Comparison of ENCODE assay signal across 13 cellular contexts in the genomic region with DNA sequence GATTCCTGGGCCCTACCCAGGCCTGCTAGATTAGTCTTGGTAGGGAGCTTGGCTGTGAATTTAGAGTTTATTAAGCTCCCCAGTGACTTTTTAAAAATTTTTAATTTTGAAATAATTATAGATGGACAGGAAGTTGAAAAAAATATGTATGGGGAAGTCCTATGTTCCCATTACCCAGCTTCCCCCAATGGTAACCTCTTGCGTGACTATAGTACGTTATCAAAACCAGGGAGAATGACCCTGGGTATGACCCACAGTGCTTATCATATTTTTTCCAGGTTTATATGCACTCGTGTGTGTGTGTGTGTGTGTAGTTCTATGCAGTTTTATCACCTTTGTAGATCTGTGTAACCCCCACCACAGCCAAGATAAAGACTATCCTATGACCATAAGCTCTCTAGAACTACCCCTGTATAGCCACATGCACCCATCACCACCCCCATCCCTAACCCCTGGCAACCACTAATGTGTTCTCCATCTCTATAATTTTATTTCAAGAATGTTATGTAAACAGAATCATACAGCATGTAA.
"Had no signal": no experiment of that assay in that cellular context is flagged by ENCODE, and none has a peak within 500 bp of the region (broad histone marks: within the 10 kb centered on the region; RNA-seq: fewer than 3 reads in every experiment).

No MANE protein-coding gene starts in this region.

- H3K36me3 ChIP-seq: esophagus squamous epithelium, heart right ventricle, right atrium auricular region, stomach had no signal

- H3K27me3 ChIP-seq: body of pancreas, esophagus squamous epithelium, heart right ventricle, right atrium auricular region, stomach had no signal

- H3K4me3 ChIP-seq: body of pancreas, esophagus squamous epithelium, heart right ventricle, right atrium auricular region, stomach had no signal

- H3K4me1 Mint-ChIP-seq: activated CD4-positive, alpha-beta T cell treated with anti-CD3 and anti-CD28 coated beads for 36 hours; neural crest cell had no signal

- H3K27ac Mint-ChIP-seq: activated CD4-positive, alpha-beta memory T cell treated with anti-CD3 and anti-CD28 coated beads for 36 hours; activated CD4-positive, alpha-beta T cell treated with anti-CD3 and anti-CD28 coated beads for 36 hours; activated T-helper 17 cell treated with anti-CD3 and anti-CD28 coated beads, Interleukin-2, amount 50 U/mL, for 72 hours; effector memory CD8-positive, alpha-beta T cell; progenitor cell of endocrine pancreas had no signal

- H3K27ac ChIP-seq: esophagus squamous epithelium, right atrium auricular region had no signal

- H3K36me3 Mint-ChIP-seq: activated CD4-positive, alpha-beta memory T cell treated with anti-CD3 and anti-CD28 coated beads for 36 hours had no signal

- DNase-seq: activated CD4-positive, alpha-beta memory T cell treated with anti-CD3 and anti-CD28 coated beads for 36 hours; activated CD4-positive, alpha-beta T cell treated with anti-CD3 and anti-CD28 coated beads for 36 hours; activated naive CD4-positive, alpha-beta T cell; activated T-cell treated with anti-CD3 and anti-CD28 coated beads, Interleukin-2, amount 50 U/mL, for 1 hour; body of pancreas; effector memory CD8-positive, alpha-beta T cell; esophagus squamous epithelium; heart right ventricle; stomach had no signal

- H3K9me3 Mint-ChIP-seq: activated T-helper 17 cell treated with anti-CD3 and anti-CD28 coated beads, Interleukin-2, amount 50 U/mL, for 72 hours had no signal

- H3K4me3 Mint-ChIP-seq: activated CD4-positive, alpha-beta memory T cell treated with anti-CD3 and anti-CD28 coated beads for 36 hours; activated CD4-positive, alpha-beta T cell treated with anti-CD3 and anti-CD28 coated beads for 36 hours; activated T-helper 17 cell treated with anti-CD3 and anti-CD28 coated beads, Interleukin-2, amount 50 U/mL, for 72 hours; effector memory CD8-positive, alpha-beta T cell; neural crest cell had no signal

- H3K4me1 ChIP-seq: body of pancreas had no signal

- ATAC-seq: activated CD4-positive, alpha-beta T cell treated with anti-CD3 and anti-CD28 coated beads for 36 hours; activated T-helper 17 cell treated with anti-CD3 and anti-CD28 coated beads, Interleukin-2, amount 50 U/mL, for 72 hours; body of pancreas; effector memory CD8-positive, alpha-beta T cell; heart right ventricle had no signal

- H3K27me3 Mint-ChIP-seq: activated CD4-positive, alpha-beta memory T cell treated with anti-CD3 and anti-CD28 coated beads for 36 hours; activated CD4-positive, alpha-beta T cell treated with anti-CD3 and anti-CD28 coated beads for 36 hours; activated T-helper 17 cell treated with anti-CD3 and anti-CD28 coated beads, Interleukin-2, amount 50 U/mL, for 72 hours had no signal

- H3K9me3 ChIP-seq: esophagus squamous epithelium had no signal
